8 cellular contexts compared by ENCODE assay signal in genomic region chr2:191012845-191013616, GRCh38. TPM values are rescaled to one million over a fixed set of nuclear protein-coding genes. Genes with fewer than 3 reads are reported as not detected.
DNase-seq lines count a peak whose midpoint lies in the region; ATAC-seq, FAIRE-seq and TF ChIP-seq lines count a peak whose summit lies in the region.

No MANE protein-coding gene starts in this region.

- TF ChIP-seq CTCF in AG10803 (conservative IDR thresholded peaks at IDR 0.05; ENCODE audit: low read length), result no peak
- no peak for TF ChIP-seq CTCF in bronchial epithelial cell (IDR thresholded peaks at IDR 0.05; ENCODE audit: insufficient read depth, low read length, severe bottlenecking)

- peaks cover 11% of the 10 kb centered on the region for H3K36me3 ChIP-seq in bronchial epithelial cell (ENCODE audit: control insufficient read depth, insufficient read depth, low read length)
- H3K36me3 ChIP-seq in mesenchymal stem cell (ENCODE audit: control insufficient read depth in 1 of 2, insufficient read depth in 2 of 2, low read depth in 1 of 2, low read length in 2 of 2), result peaks cover 10 to 46% of the 10 kb centered on the region in 2 experiments

- H3K4me3 ChIP-seq in AG10803 (ENCODE audit: low read length) (peak overlapping the region; percentile 97), bronchial epithelial cell (ENCODE audit: low read depth, low read length) (peak overlapping the region; percentile 91), mesenchymal stem cell (ENCODE audit: insufficient read depth in 1 of 2, low read depth in 1 of 2, low read length in 2 of 2) (peak overlapping the region; percentile 91 to 100)

- no peak overlapping the region for H2BK5ac ChIP-seq in mesenchymal stem cell (ENCODE audit: low read depth, low read length, poor library complexity, severe bottlenecking)

- peak overlapping the region in 1 of 2 experiments; percentile 97 for H3K14ac ChIP-seq in mesenchymal stem cell (ENCODE audit: low read length in 2 of 2)

- POLR2A ChIA-PET in HEK293T (lab: Yijun Ruan, JAX), result interaction anchor here (0.6 to 1.5 kb wide), 3 partner anchors 12 to 173 kb away, joined by 3 to 8 read pairs (median 3); no protein-coding TSS in a partner anchor

- peak overlapping the region; percentile 53 for H3K27ac ChIP-seq in mesenchymal stem cell (ENCODE audit: low read length, poor library complexity, severe bottlenecking)

- H3K9me3 ChIP-seq in mesenchymal stem cell (ENCODE audit: control insufficient read depth, low read length), result no peaks in the 10 kb centered on the region

- H2AK5ac ChIP-seq in mesenchymal stem cell (ENCODE audit: low read length, severe bottlenecking), result no peak overlapping the region

- WGBS in mesenchymal stem cell, result 65% methylated on average over 9 of the region's 11 CpGs

- H3K27me3 ChIP-seq in bronchial epithelial cell (ENCODE audit: control insufficient read depth, insufficient read depth, low read length) (no peaks in the 10 kb centered on the region), mesenchymal stem cell (ENCODE audit: control insufficient read depth in 1 of 2, insufficient read depth in 1 of 2, low read length in 2 of 2) (no peaks in the 10 kb centered on the region)

- H3K4me2 ChIP-seq in mesenchymal stem cell (ENCODE audit: low read length, poor library complexity, severe bottlenecking), result peak overlapping the region; percentile 87

- FAIRE-seq in bronchial epithelial cell (lab: Jason Lieb, UNC), result no peak

- peak overlapping the region; percentile 99 for H3K9ac ChIP-seq in mesenchymal stem cell (ENCODE audit: low read length)

- peaks cover 17% of the 10 kb centered on the region for H3K4me1 ChIP-seq in mesenchymal stem cell (ENCODE audit: control insufficient read depth, insufficient read depth, low read depth, low read length)

- peak; percentile 1 for ATAC-seq in HG03378 (IDR thresholded peaks at IDR 0.05; ENCODE audit: unreplicated experiment)
- ATAC-seq in HG03342 (IDR thresholded peaks at IDR 0.05; ENCODE audit: unreplicated experiment), result no peak

- H3K23ac ChIP-seq in mesenchymal stem cell (ENCODE audit: low read length in 2 of 2), result no peak overlapping the region

- H2BK15ac ChIP-seq in mesenchymal stem cell (ENCODE audit: low read depth, poor library complexity, severe bottlenecking), result no peak overlapping the region

- DNase-seq in AG10803 (ENCODE audit: low read depth), result peak; percentile 40
- DNase-seq in bronchial epithelial cell (ENCODE audit: low read depth), result peak; percentile 54
- DNase-seq in mesenchymal stem cell, result peak; percentile 63
- DNase-seq in superior temporal gyrus (ENCODE audit: extremely low spot score), result no peak
- DNase-seq in ureter (ENCODE audit: low spot score), result no peak
- no peak for DNase-seq in HEK293T (ENCODE audit: extremely low spot score)

- peak overlapping the region in 1 of 2 experiments; percentile 85 for H3K4ac ChIP-seq in mesenchymal stem cell (ENCODE audit: low read depth in 1 of 2, low read length in 2 of 2)

- no peak overlapping the region for H2BK120ac ChIP-seq in mesenchymal stem cell (ENCODE audit: low read depth, low read length)

- no peak overlapping the region for H2AFZ ChIP-seq in mesenchymal stem cell (ENCODE audit: low read depth, low read length)

- no peak overlapping the region for H2BK12ac ChIP-seq in mesenchymal stem cell (ENCODE audit: low read length in 2 of 2)

- no peak overlapping the region for H4K91ac ChIP-seq in mesenchymal stem cell (ENCODE audit: low read length)

- H3K18ac ChIP-seq in mesenchymal stem cell (ENCODE audit: low read depth in 1 of 2, low read length in 2 of 2), result peak overlapping the region in 1 of 2 experiments; percentile 96

- CTCF ChIA-PET in HEK293T (lab: Yijun Ruan, JAX), result no interaction called here

- peaks cover 1% of the 10 kb centered on the region for H3K79me1 ChIP-seq in mesenchymal stem cell (replicated peaks; ENCODE audit: low read length, poor library complexity, severe bottlenecking)

- H4K8ac ChIP-seq in mesenchymal stem cell (ENCODE audit: low read length), result no peak overlapping the region

TF ChIP-seq in HEK293T, 16 proteins besides CTCF, POLR2A, EP300 and RAD21:
- TF ChIP-seq FOXA1 (IDR thresholded peaks at IDR 0.05), result no peak
- no peak for TF ChIP-seq BHLHE40 (IDR thresholded peaks at IDR 0.05; ENCODE audit: borderline replicate concordance)
- no peak for TF ChIP-seq LEF1 (IDR thresholded peaks at IDR 0.05; ENCODE audit: borderline replicate concordance)
- no peak for TF ChIP-seq FOXK2 (IDR thresholded peaks at IDR 0.05)
- TF ChIP-seq TARDBP (IDR thresholded peaks at IDR 0.05), result no peak
- TF ChIP-seq FOXM1 (IDR thresholded peaks at IDR 0.05; ENCODE audit: borderline replicate concordance), result no peak
- no peak for TF ChIP-seq SUZ12 (IDR thresholded peaks at IDR 0.05)
- TF ChIP-seq HDGF (IDR thresholded peaks at IDR 0.05; ENCODE audit: borderline replicate concordance), result no peak
- TF ChIP-seq NFRKB (IDR thresholded peaks at IDR 0.05), result no peak
- TF ChIP-seq ARNT (IDR thresholded peaks at IDR 0.05), result no peak
- TF ChIP-seq SP1 (IDR thresholded peaks at IDR 0.05), result no peak
- TF ChIP-seq ZNF384 (IDR thresholded peaks at IDR 0.05), result no peak
- no peak for TF ChIP-seq ELF4 (IDR thresholded peaks at IDR 0.05)
- TF ChIP-seq L3MBTL2 (conservative IDR thresholded peaks at IDR 0.05), result no peak

RNA-seq across cellular contexts. Expression of gene STAT1, which starts 0.9 kb away (rescaled TPM):
- total RNA-seq in bronchial epithelial cell (29.0 and 50.2 TPM in 2 replicates), ureter (84.1 TPM)
- polyA plus RNA-seq in mesenchymal stem cell (2013, experiment 1 of 2), result 77.9 TPM
- 78.1 TPM for polyA plus RNA-seq in mesenchymal stem cell (2013, experiment 2 of 2)

Comparison
In these comparisons a context has a peak if more than half of its experiments do, and no peak if none do; other contexts are left out.
1. DNase-seq: peak in AG10803 (single experiment), bronchial epithelial cell (single experiment) and mesenchymal stem cell (single experiment); none in superior temporal gyrus (single experiment), ureter (single experiment) and HEK293T (single experiment).
2. Peak in every context shown above with its lines, with median percentiles within 50 percentile points of each other: H3K4me3 ChIP-seq.